In the genomic region with DNA sequence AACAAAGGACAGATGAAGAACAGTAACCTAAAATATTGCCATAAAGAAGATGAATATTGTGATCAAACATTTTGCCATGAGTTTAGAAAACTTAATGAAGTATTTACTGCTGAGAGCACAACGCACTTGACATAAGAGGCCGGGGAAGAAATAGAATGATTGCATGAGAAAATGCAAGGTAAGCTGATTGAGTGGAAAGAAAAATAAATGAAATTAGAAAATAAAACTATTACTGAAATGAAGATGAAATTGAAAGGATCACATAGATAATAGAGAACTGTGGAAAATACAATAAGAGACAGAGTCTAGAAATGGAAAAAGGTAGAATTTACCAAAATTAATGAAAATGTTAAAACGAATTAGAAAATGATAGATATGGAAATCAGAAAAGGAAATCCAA, we compare ENCODE assay signal across 17 cellular contexts. TPM values are rescaled to one million over a fixed set of nuclear protein-coding genes. Genes with fewer than 3 reads are reported as not detected.
DNase-seq lines count a peak whose midpoint lies in the region; ATAC-seq and TF ChIP-seq lines count a peak whose summit lies in the region.
"Had no signal": no experiment of that assay in that cellular context is flagged by ENCODE, and none has a peak within 500 bp of the region (broad histone marks: within the 10 kb centered on the region; RNA-seq: fewer than 3 reads in every experiment).

No MANE protein-coding gene starts in this region.

- ATAC-seq in natural killer cell: no peak
- ATAC-seq in natural killer cell treated with Interleukin-12 subunit alpha and Interleukin-12 subunit beta and Interleukin-15 and Interleukin-18, amount 100 ng/mL, for 72 hours: no peak
- ATAC-seq in HG02763 (IDR thresholded peaks at IDR 0.05; ENCODE audit: unreplicated experiment): no peak
- ATAC-seq: heart right ventricle, sciatic nerve had no signal

- H3K9me3 Mint-ChIP-seq in natural killer cell (no peaks in the 10 kb centered on the region), immature natural killer cell (no peaks in the 10 kb centered on the region), endodermal cell (no peaks in the 10 kb centered on the region)
- no peaks in the 10 kb centered on the region for H3K9me3 Mint-ChIP-seq in natural killer cell treated with Interleukin-12 subunit alpha and Interleukin-12 subunit beta and Interleukin-15 and Interleukin-18, amount 100 ng/mL, for 72 hours
- H3K9me3 Mint-ChIP-seq in activated CD4-positive, alpha-beta memory T cell treated with anti-CD3 and anti-CD28 coated beads, Interleukin-2, amount 10 ng/mL, durations not matched to agents 7 days and 5 days: no peaks in the 10 kb centered on the region
- H3K9me3 Mint-ChIP-seq: memory B cell had no signal

- H3K9ac ChIP-seq in endodermal cell (ENCODE audit: extremely low read depth, low read length, poor library complexity, severe bottlenecking): no peak overlapping the region

- H3K36me3 ChIP-seq in endodermal cell (ENCODE audit: control insufficient read depth, insufficient read depth, low read length): peaks cover 84% of the 10 kb centered on the region

- no peaks in the 10 kb centered on the region for H3K27me3 Mint-ChIP-seq in natural killer cell (ENCODE audit: low read depth in 2 of 2)
- no peaks in the 10 kb centered on the region for H3K27me3 Mint-ChIP-seq in natural killer cell treated with Interleukin-12 subunit alpha and Interleukin-12 subunit beta and Interleukin-15 and Interleukin-18, amount 100 ng/mL, for 72 hours
- no peaks in the 10 kb centered on the region for H3K27me3 Mint-ChIP-seq in activated CD4-positive, alpha-beta memory T cell treated with anti-CD3 and anti-CD28 coated beads, Interleukin-2, amount 10 ng/mL, durations not matched to agents 7 days and 5 days
- no peaks in the 10 kb centered on the region for H3K27me3 Mint-ChIP-seq in immature natural killer cell (ENCODE audit: low read depth in 3 of 3)
- H3K27me3 Mint-ChIP-seq in endodermal cell (ENCODE audit: insufficient read depth): no peaks in the 10 kb centered on the region
- H3K27me3 Mint-ChIP-seq: memory B cell had no signal

- TF ChIP-seq CTCF in natural killer cell (IDR thresholded peaks at IDR 0.05) (no peak), endodermal cell (conservative IDR thresholded peaks at IDR 0.05) (no peak)

- no peaks in the 10 kb centered on the region for H3K4me1 ChIP-seq in endodermal cell (ENCODE audit: control insufficient read depth, insufficient read depth, low read length)

- no peak overlapping the region for H3K4me3 ChIP-seq in endodermal cell (ENCODE audit: low read length)
- H3K4me3 ChIP-seq: heart right ventricle, SJSA1 had no signal

- H3K27me3 ChIP-seq in endodermal cell (ENCODE audit: control insufficient read depth, insufficient read depth, low read length, poor library complexity, severe bottlenecking): no peaks in the 10 kb centered on the region
- H3K27me3 ChIP-seq: heart right ventricle, SJSA1 had no signal

- peak overlapping the region; percentile 61 to 77 for H3K27ac Mint-ChIP-seq in natural killer cell
- peak overlapping the region in 1 of 2 donors; percentile 8 for H3K27ac Mint-ChIP-seq in natural killer cell treated with Interleukin-12 subunit alpha and Interleukin-12 subunit beta and Interleukin-15 and Interleukin-18, amount 100 ng/mL, for 72 hours
- H3K27ac Mint-ChIP-seq in activated CD4-positive, alpha-beta memory T cell treated with anti-CD3 and anti-CD28 coated beads, Interleukin-2, amount 10 ng/mL, durations not matched to agents 7 days and 5 days: peak overlapping the region; percentile 86
- peak overlapping the region in 5 of 6 donors; percentile 0 to 75 (median 18) for H3K27ac Mint-ChIP-seq in immature natural killer cell
- H3K27ac Mint-ChIP-seq in endodermal cell: no peak overlapping the region
- H3K27ac Mint-ChIP-seq: memory B cell had no signal

- POLR2A ChIA-PET in activated CD4-positive, alpha-beta memory T cell treated with anti-CD3 and anti-CD28 coated beads, Interleukin-2, amount 10 ng/mL, durations not matched to agents 7 days and 5 days (lab: Charles Lee): interaction anchor here (1.4 to 3.5 kb wide), 2 partner anchors 10 to 21 kb away, joined by 3 to 37 read pairs; a partner anchor contains a TSS

- no peaks in the 10 kb centered on the region for H3K9me3 ChIP-seq in endodermal cell (ENCODE audit: control insufficient read depth, low read length)
- H3K9me3 ChIP-seq: SJSA1 had no signal

- no peak overlapping the region for H3K27ac ChIP-seq in endodermal cell (ENCODE audit: low read depth, low read length)
- H3K27ac ChIP-seq: heart right ventricle, SJSA1 had no signal

- H3K4me1 Mint-ChIP-seq in natural killer cell: peaks cover 52 to 54% of the 10 kb centered on the region in 2 donors
- peaks cover 38 to 39% of the 10 kb centered on the region in 2 donors for H3K4me1 Mint-ChIP-seq in natural killer cell treated with Interleukin-12 subunit alpha and Interleukin-12 subunit beta and Interleukin-15 and Interleukin-18, amount 100 ng/mL, for 72 hours (ENCODE audit: low read depth in 2 of 2)
- peaks cover 37% of the 10 kb centered on the region for H3K4me1 Mint-ChIP-seq in activated CD4-positive, alpha-beta memory T cell treated with anti-CD3 and anti-CD28 coated beads, Interleukin-2, amount 10 ng/mL, durations not matched to agents 7 days and 5 days
- peaks cover 54 to 91% of the 10 kb centered on the region in 2 donors for H3K4me1 Mint-ChIP-seq in immature natural killer cell
- peaks cover 7% of the 10 kb centered on the region for H3K4me1 Mint-ChIP-seq in endodermal cell

- 91 to 100% methylated on average over 3 of the region's 3 CpGs for WGBS in endodermal cell (ENCODE audit: insufficient coverage in 1 of 2, insufficient read length in 1 of 2), 2 experiments

- CTCF ChIA-PET in activated CD4-positive, alpha-beta memory T cell treated with anti-CD3 and anti-CD28 coated beads, Interleukin-2, amount 10 ng/mL, durations not matched to agents 7 days and 5 days (lab: Charles Lee): interaction anchor here (1.3 to 1.6 kb wide), 2 partner anchors 9 to 10 kb away, joined by 4 to 5 read pairs; a partner anchor contains a TSS

- no peak overlapping the region for H3K4me3 Mint-ChIP-seq in natural killer cell
- no peak overlapping the region for H3K4me3 Mint-ChIP-seq in natural killer cell treated with Interleukin-12 subunit alpha and Interleukin-12 subunit beta and Interleukin-15 and Interleukin-18, amount 100 ng/mL, for 72 hours
- no peak overlapping the region for H3K4me3 Mint-ChIP-seq in activated CD4-positive, alpha-beta memory T cell treated with anti-CD3 and anti-CD28 coated beads, Interleukin-2, amount 10 ng/mL, durations not matched to agents 7 days and 5 days
- H3K4me3 Mint-ChIP-seq in immature natural killer cell: peak overlapping the region in 1 of 5 donors; percentile 28
- no peak overlapping the region for H3K4me3 Mint-ChIP-seq in endodermal cell
- H3K4me3 Mint-ChIP-seq: memory B cell had no signal

- intact Hi-C loops in natural killer cell (cut with micrococcal nuclease): no loop called here

- peaks cover 8% of the 10 kb centered on the region for H3K36me3 Mint-ChIP-seq in natural killer cell
- peaks cover 21% of the 10 kb centered on the region for H3K36me3 Mint-ChIP-seq in natural killer cell treated with Interleukin-12 subunit alpha and Interleukin-12 subunit beta and Interleukin-15 and Interleukin-18, amount 100 ng/mL, for 72 hours
- H3K36me3 Mint-ChIP-seq in activated CD4-positive, alpha-beta memory T cell treated with anti-CD3 and anti-CD28 coated beads, Interleukin-2, amount 10 ng/mL, durations not matched to agents 7 days and 5 days (ENCODE audit: low read depth): peaks cover 52% of the 10 kb centered on the region
- H3K36me3 Mint-ChIP-seq in immature natural killer cell: peaks cover 9 to 22% (median 14%) of the 10 kb centered on the region in 3 donors
- H3K36me3 Mint-ChIP-seq in endodermal cell (ENCODE audit: low read depth): peaks cover 67% of the 10 kb centered on the region

- DNase-seq in natural killer cell (no peak), immature natural killer cell (no peak), endodermal cell (no peak), HuH-7.5 (ENCODE audit: low spot score) (no peak), pons (ENCODE audit: low spot score) (no peak)
- no peak for DNase-seq in natural killer cell treated with Interleukin-12 subunit alpha and Interleukin-12 subunit beta and Interleukin-15 and Interleukin-18, amount 100 ng/mL, for 72 hours (ENCODE audit: low spot score)
- no peak for DNase-seq in activated CD4-positive, alpha-beta memory T cell treated with anti-CD3 and anti-CD28 coated beads, Interleukin-2, amount 10 ng/mL, durations not matched to agents 7 days and 5 days
- DNase-seq: activated CD4-positive, alpha-beta T cell treated with anti-CD3 and anti-CD28 coated beads for 48 hours; activated effector memory CD4-positive, alpha-beta T cell treated with Interleukin-2 at 50 U/mL for 16 hours; AML-193; heart right ventricle; islet precursor cell; NCI-H187 had no signal

RNA-seq across cellular contexts. Expression of a gene that starts 10.1 kb away (rescaled TPM):
- total RNA-seq in natural killer cell: 100 to 1,000 TPM; 122 to 132 (median 122) TPM
- 10 to 100 TPM; 56.4 to 70.6 TPM for total RNA-seq in natural killer cell treated with Interleukin-12 subunit alpha and Interleukin-12 subunit beta and Interleukin-15 and Interleukin-18, amount 100 ng/mL, for 72 hours
- 10 to 100 TPM; 69.5 to 72.0 TPM for total RNA-seq in activated CD4-positive, alpha-beta memory T cell treated with anti-CD3 and anti-CD28 coated beads, Interleukin-2, amount 10 ng/mL, durations not matched to agents 7 days and 5 days
- polyA plus RNA-seq in immature natural killer cell: 100 to 1,000 TPM in 2 of 3 donors, 10 to 100 TPM in 1; 93.4 to 154 (median 109) TPM
- 100 to 1,000 TPM; 122 to 150 TPM for total RNA-seq in endodermal cell
- 50.5 TPM for polyA plus RNA-seq in endodermal cell (2013, experiment 1 of 2)
- polyA plus RNA-seq in endodermal cell (2013, experiment 2 of 2): 58.0 TPM
